Comparison of ENCODE assay signal across 8 cellular contexts in genomic region chr9:128550226-128550625, GRCh38. TPM values are rescaled to one million over a fixed set of nuclear protein-coding genes. Genes with fewer than 3 reads are reported as not detected.
DNase-seq lines count a peak whose midpoint lies in the region; ATAC-seq and TF ChIP-seq lines count a peak whose summit lies in the region.

No MANE protein-coding gene starts in this region.

- ATAC-seq in upper lobe of right lung (no peak), GM18498 (IDR thresholded peaks at IDR 0.05; ENCODE audit: unreplicated experiment) (no peak)

- TF ChIP-seq CTCF in cardiac muscle cell (IDR thresholded peaks at IDR 0.05; ENCODE audit: low read depth, low read length) (no peak), parathyroid adenoma (IDR thresholded peaks at IDR 0.05) (no peak), upper lobe of right lung (IDR thresholded peaks at IDR 0.05) (no peak)

- no peaks in the 10 kb centered on the region for H3K36me3 ChIP-seq in cardiac muscle cell
- H3K36me3 ChIP-seq in parathyroid adenoma (ENCODE audit: control insufficient read depth, insufficient read depth, low read length) = no peaks in the 10 kb centered on the region
- no peaks in the 10 kb centered on the region for H3K36me3 ChIP-seq in upper lobe of right lung

- H3K4me3 ChIP-seq in cardiac muscle cell = no peak overlapping the region
- H3K4me3 ChIP-seq in parathyroid adenoma (ENCODE audit: low read depth, low read length) = no peak overlapping the region
- no peak overlapping the region for H3K4me3 ChIP-seq in upper lobe of right lung

- H3K4me2 ChIP-seq in parathyroid adenoma (ENCODE audit: low read length) = no peak overlapping the region

- intact Hi-C loops in cardiac septum (cut with DNase I) = loop anchor here (5.0 kb wide), 1 partner anchor 93 kb away; the partner anchor contains the start of gene ODF2
- intact Hi-C loops in upper lobe of right lung (cut with DNase I) = no loop called here

- H3K9me3 ChIP-seq in cardiac muscle cell (ENCODE audit: low read depth) (no peaks in the 10 kb centered on the region), parathyroid adenoma (ENCODE audit: control insufficient read depth, low read length) (no peaks in the 10 kb centered on the region), upper lobe of right lung (no peaks in the 10 kb centered on the region)

- H3K27me3 ChIP-seq in cardiac muscle cell (no peaks in the 10 kb centered on the region), parathyroid adenoma (ENCODE audit: control insufficient read depth, insufficient read depth, low read length) (no peaks in the 10 kb centered on the region), upper lobe of right lung (no peaks in the 10 kb centered on the region)

- DNase-seq in cardiac muscle cell (ENCODE audit: low read depth in 1 of 2, low spot score in 1 of 2) (peak in 1 of 2 donors; percentile 22), cardiac septum (ENCODE audit: low spot score) (no peak), cerebellar cortex (ENCODE audit: low spot score) (peak; percentile 54), upper lobe of right lung (no peak), epidermal melanocyte (ENCODE audit: insufficient read length, low spot score) (no peak), D341Med (ENCODE audit: low spot score) (no peak)

- no peak overlapping the region for H3K9ac ChIP-seq in parathyroid adenoma

- H3K4me1 ChIP-seq in cardiac muscle cell (ENCODE audit: low read depth) = peaks cover 41% of the 10 kb centered on the region
- H3K4me1 ChIP-seq in parathyroid adenoma = peaks cover 9% of the 10 kb centered on the region
- peaks cover 33% of the 10 kb centered on the region for H3K4me1 ChIP-seq in upper lobe of right lung

- no peaks in the 10 kb centered on the region for H3K79me2 ChIP-seq in parathyroid adenoma

- H2AFZ ChIP-seq in parathyroid adenoma = peak overlapping the region; percentile 79

- H3K27ac ChIP-seq in cardiac muscle cell (peak overlapping the region; percentile 70), parathyroid adenoma (peak overlapping the region; percentile 81), upper lobe of right lung (peak overlapping the region; percentile 94)

RNA-seq across cellular contexts. Expression of gene SPTAN1, which starts 2.2 kb away (rescaled TPM):
- total RNA-seq in cardiac muscle cell (207 and 227 TPM in 2 replicates), cardiac septum (380 TPM), upper lobe of right lung (358 TPM)
- polyA plus RNA-seq in cardiac muscle cell = 118 TPM in 2 replicates

RNA-seq across cellular contexts. Expression of gene GLE1, which starts 45.7 kb away (rescaled TPM):
- total RNA-seq in cardiac muscle cell = 20.6 and 22.4 TPM in 2 replicates
- polyA plus RNA-seq in cardiac muscle cell = 16.3 and 28.4 TPM in 2 replicates
- 20.2 TPM for total RNA-seq in cardiac septum
- total RNA-seq in upper lobe of right lung = 21.8 TPM
